ENCODE assay signal across 11 cellular contexts in the genomic region with DNA sequence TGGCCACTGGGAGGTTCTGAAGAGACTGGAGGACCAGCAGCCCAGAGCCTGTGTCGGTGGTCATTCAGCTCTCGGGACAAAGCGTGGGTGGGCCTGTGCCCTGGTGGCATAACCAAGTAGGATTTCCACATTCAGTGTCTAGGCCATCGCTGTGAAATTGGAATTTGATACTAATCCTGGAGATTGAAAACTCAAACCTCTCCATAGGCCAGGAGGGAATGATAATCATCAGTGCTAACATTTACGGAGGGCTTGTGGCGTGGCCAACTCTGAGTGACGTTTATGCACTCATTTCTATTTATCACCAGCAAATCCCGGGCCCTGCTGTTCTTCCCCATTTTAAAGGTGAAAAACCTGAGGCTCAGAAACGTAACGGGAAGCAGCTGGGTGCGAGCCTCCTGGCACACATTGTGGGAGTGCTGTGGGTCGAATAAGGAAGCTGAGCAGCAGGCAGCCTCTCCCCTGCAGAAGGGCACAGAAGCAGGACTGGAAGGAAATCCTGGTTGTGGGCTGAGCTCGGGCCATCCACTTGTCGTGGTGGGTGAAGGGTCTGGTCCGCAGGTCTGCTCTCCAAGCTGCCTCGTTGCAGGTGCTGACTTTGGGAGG. TPM values are rescaled to one million over a fixed set of nuclear protein-coding genes. Genes with fewer than 3 reads are reported as not detected.
DNase-seq lines count a peak whose midpoint lies in the region; ATAC-seq and TF ChIP-seq lines count a peak whose summit lies in the region.
"Had no signal": no experiment of that assay in that cellular context is flagged by ENCODE, and none has a peak within 500 bp of the region (broad histone marks: within the 10 kb centered on the region; RNA-seq: fewer than 3 reads in every experiment).

No MANE protein-coding gene starts in this region.

- DNase-seq in activated CD4-positive, alpha-beta T cell treated with anti-CD3 and anti-CD28 coated beads, Interleukin-2, amount 10 ng/mL, durations not matched to agents 7 days and 5 days = no peak
- no peak for DNase-seq in activated CD4-positive, alpha-beta T cell treated with anti-CD3 and anti-CD28 coated beads, Interleukin-2, amount 50 U/mL, for 48 hours
- DNase-seq in transverse colon (no peak), DMS79 (lab: John Stamatoyannopoulos, UW) (no peak)
- DNase-seq in activated naive CD4-positive, alpha-beta T cell treated with Interleukin-2 at 50 U/mL for 16 hours = no peak
- DNase-seq: cortex of kidney, NCI-H2171 treated with DMSO at 0.1 percent for 48 hours had no signal

- no peaks in the 10 kb centered on the region for H3K36me3 ChIP-seq in mucosa of stomach (ENCODE audit: control insufficient read depth, insufficient read depth, low read length)
- H3K36me3 ChIP-seq in transverse colon = no peaks in the 10 kb centered on the region

- WGBS in transverse colon (ENCODE audit: low coverage in 1 of 2), 2 donors = 70 to 87% methylated on average over 4 to 16 of the region's 16 CpGs

- POLR2A ChIA-PET in activated CD4-positive, alpha-beta T cell treated with anti-CD3 and anti-CD28 coated beads, Interleukin-2, amount 10 ng/mL, durations not matched to agents 7 days and 5 days (lab: Charles Lee) = no interaction called here

- intact Hi-C loops in transverse colon (cut with DNase I; ENCODE audit: low total_unique reads) = no loop called here

- H3K4me3 Mint-ChIP-seq in activated CD4-positive, alpha-beta T cell treated with anti-CD3 and anti-CD28 coated beads, Interleukin-2, amount 10 ng/mL, durations not matched to agents 7 days and 5 days = no peak overlapping the region
- H3K4me3 Mint-ChIP-seq in brain = peak overlapping the region in 3 of 5 experiments; percentile 4 to 51 (median 28)

- peak overlapping the region; percentile 77 to 81 (median 80) for H3K27ac ChIP-seq in transverse colon

- CTCF ChIA-PET in activated CD4-positive, alpha-beta T cell treated with anti-CD3 and anti-CD28 coated beads, Interleukin-2, amount 10 ng/mL, durations not matched to agents 7 days and 5 days (lab: Charles Lee) = interaction anchor here (0.5 to 2.0 kb wide), 5 partner anchors 9 to 34 kb away, joined by 3 to 7 read pairs (median 3); no protein-coding TSS in a partner anchor

- peaks cover 5% of the 10 kb centered on the region for H3K27me3 Mint-ChIP-seq in activated CD4-positive, alpha-beta T cell treated with anti-CD3 and anti-CD28 coated beads, Interleukin-2, amount 10 ng/mL, durations not matched to agents 7 days and 5 days
- no peaks in the 10 kb centered on the region for H3K27me3 Mint-ChIP-seq in brain
- H3K27me3 Mint-ChIP-seq: IgD-negative memory B cell had no signal

- H3K9me3 Mint-ChIP-seq in activated CD4-positive, alpha-beta T cell treated with anti-CD3 and anti-CD28 coated beads, Interleukin-2, amount 10 ng/mL, durations not matched to agents 7 days and 5 days = no peaks in the 10 kb centered on the region
- H3K9me3 Mint-ChIP-seq in brain = no peaks in the 10 kb centered on the region
- H3K9me3 Mint-ChIP-seq: IgD-negative memory B cell had no signal

- H3K27ac Mint-ChIP-seq in activated CD4-positive, alpha-beta T cell treated with anti-CD3 and anti-CD28 coated beads, Interleukin-2, amount 10 ng/mL, durations not matched to agents 7 days and 5 days = peak overlapping the region; percentile 60
- H3K27ac Mint-ChIP-seq in brain = peak overlapping the region; percentile 64 to 93 (median 87)

- ATAC-seq in GM19397 (IDR thresholded peaks at IDR 0.05; ENCODE audit: unreplicated experiment) = no peak

- peaks cover 35% of the 10 kb centered on the region for H3K4me1 Mint-ChIP-seq in activated CD4-positive, alpha-beta T cell treated with anti-CD3 and anti-CD28 coated beads, Interleukin-2, amount 10 ng/mL, durations not matched to agents 7 days and 5 days
- peaks cover 87% of the 10 kb centered on the region for H3K4me1 Mint-ChIP-seq in brain

- TF ChIP-seq EP300 in transverse colon (IDR thresholded peaks at IDR 0.05; ENCODE audit: low read depth) = no peak

- peak overlapping the region; percentile 14 for H3K9ac ChIP-seq in mucosa of stomach (ENCODE audit: low read length)

- no peak for TF ChIP-seq POLR2A in transverse colon (IDR thresholded peaks at IDR 0.05)

- in situ Hi-C loops in transverse colon (cut with MboI; ENCODE audit: low pct_ligation_motif_present in 1 of 4, low pct_unique_long_range_greater_than_20kb in 1 of 4, low sequenced_read_pairs in 3 of 4) = no loop called here

- TF ChIP-seq CTCF in brain (conservative IDR thresholded peaks at IDR 0.05) = no peak
- TF ChIP-seq CTCF in transverse colon (IDR thresholded peaks at IDR 0.05) = no peak

- H3K27me3 ChIP-seq in mucosa of stomach (ENCODE audit: control insufficient read depth, insufficient read depth, low read length) (no peaks in the 10 kb centered on the region), transverse colon (no peaks in the 10 kb centered on the region)

- H3K36me3 Mint-ChIP-seq in activated CD4-positive, alpha-beta T cell treated with anti-CD3 and anti-CD28 coated beads, Interleukin-2, amount 10 ng/mL, durations not matched to agents 7 days and 5 days (ENCODE audit: low read depth) = no peaks in the 10 kb centered on the region
- H3K36me3 Mint-ChIP-seq in brain = no peaks in the 10 kb centered on the region

- no peaks in the 10 kb centered on the region for H3K9me3 ChIP-seq in mucosa of stomach (ENCODE audit: control insufficient read depth, low read length)
- no peaks in the 10 kb centered on the region for H3K9me3 ChIP-seq in transverse colon

- H3K4me3 ChIP-seq in mucosa of stomach (ENCODE audit: low read length) = no peak overlapping the region
- H3K4me3 ChIP-seq in transverse colon = no peak overlapping the region

- H3K4me1 ChIP-seq in mucosa of stomach (ENCODE audit: control insufficient read depth, insufficient read depth, low read length) (peaks cover 55% of the 10 kb centered on the region), transverse colon (peaks cover 31 to 51% (median 36%) of the 10 kb centered on the region in 4 donors)

RNA-seq across cellular contexts. Expression of gene RAI1, which starts 33.1 kb away (rescaled TPM):
- 10 to 100 TPM; 18.1 to 18.5 TPM for total RNA-seq in activated CD4-positive, alpha-beta T cell treated with anti-CD3 and anti-CD28 coated beads, Interleukin-2, amount 10 ng/mL, durations not matched to agents 7 days and 5 days
- 22.1 TPM for polyA plus RNA-seq in brain (ENCODE audit: insufficient read depth, low read depth, low replicate concordance)
- 100 to 1,000 TPM in 1 of 4 donors, 10 to 100 TPM in 3; 14.1 to 163 (median 34.6) TPM for total RNA-seq in transverse colon
